Comparison of ENCODE assay signal across 18 cellular contexts in genomic region chr6:13380761-13381160, GRCh38.
"Had no signal": no experiment of that assay in that cellular context is flagged by ENCODE, and none has a peak within 500 bp of the region (broad histone marks: within the 10 kb centered on the region; RNA-seq: fewer than 3 reads in every experiment).

No MANE protein-coding gene starts in this region.

- H3K4me3 Mint-ChIP-seq: activated CD4-positive, alpha-beta memory T cell treated with anti-CD3 and anti-CD28 coated beads, Interleukin-2, amount 10 ng/mL, durations not matched to agents 7 days and 5 days; activated CD4-positive, alpha-beta T cell treated with anti-CD3 and anti-CD28 coated beads, Interleukin-2, amount 10 ng/mL, durations not matched to agents 24 days and 14 days; activated naive CD4-positive, alpha-beta T cell treated with anti-CD3 and anti-CD28 coated beads, Interleukin-2, amount 10 ng/mL, durations not matched to agents 7 days and 5 days; nephron; stimulated activated naive CD8-positive, alpha-beta T cell treated with anti-CD3 and anti-CD28 coated beads, Interleukin-15, Interleukin-2, amounts not matched to agents 100 ng/mL and 50 ng/mL, for 24 hours had no signal

- H3K9me3 Mint-ChIP-seq: activated CD4-positive, alpha-beta memory T cell treated with anti-CD3 and anti-CD28 coated beads, Interleukin-2, amount 10 ng/mL, durations not matched to agents 7 days and 5 days; activated naive CD4-positive, alpha-beta T cell treated with anti-CD3 and anti-CD28 coated beads, Interleukin-2, amount 10 ng/mL, durations not matched to agents 7 days and 5 days; nephron; stimulated activated naive CD8-positive, alpha-beta T cell treated with anti-CD3 and anti-CD28 coated beads, Interleukin-15, Interleukin-2, amounts not matched to agents 100 ng/mL and 50 ng/mL, for 24 hours had no signal

- DNase-seq: activated CD4-positive, alpha-beta memory T cell treated with anti-CD3 and anti-CD28 coated beads, Interleukin-2, amount 10 ng/mL, durations not matched to agents 7 days and 5 days; activated CD4-positive, alpha-beta T cell treated with anti-CD3 and anti-CD28 coated beads, Interleukin-2, amount 10 ng/mL, durations not matched to agents 24 days and 14 days; activated effector memory CD4-positive, alpha-beta T cell treated with anti-CD3 and anti-CD28 coated beads, Interleukin-2, amount 50 U/mL, for 16 hours; activated naive CD4-positive, alpha-beta T cell treated with anti-CD3 and anti-CD28 coated beads, Interleukin-2, amount 10 ng/mL, durations not matched to agents 7 days and 5 days; cortex of kidney; foreskin fibroblast; heart right ventricle; kidney; left lung; midbrain; pancreas; psoas muscle; stimulated activated CD4-positive, alpha-beta T cell treated with anti-CD3 and anti-CD28 coated beads, Interleukin-1b, Interleukin-23, amount 100 ng/mL, for 48 hours; T-helper 1 cell; tibial artery had no signal

- ATAC-seq: activated CD4-positive, CD25-positive, alpha-beta regulatory T cell treated with anti-CD3 and anti-CD28 coated beads, Interleukin-2, amount 50 U/mL, for 24 hours; heart right ventricle; left lung; pancreas; psoas muscle had no signal

- H3K27me3 Mint-ChIP-seq: activated CD4-positive, alpha-beta memory T cell treated with anti-CD3 and anti-CD28 coated beads, Interleukin-2, amount 10 ng/mL, durations not matched to agents 7 days and 5 days; activated CD4-positive, alpha-beta T cell treated with anti-CD3 and anti-CD28 coated beads, Interleukin-2, amount 10 ng/mL, durations not matched to agents 24 days and 14 days; stimulated activated naive CD8-positive, alpha-beta T cell treated with anti-CD3 and anti-CD28 coated beads, Interleukin-15, Interleukin-2, amounts not matched to agents 100 ng/mL and 50 ng/mL, for 24 hours had no signal

- H3K27ac Mint-ChIP-seq: activated CD4-positive, alpha-beta memory T cell treated with anti-CD3 and anti-CD28 coated beads, Interleukin-2, amount 10 ng/mL, durations not matched to agents 7 days and 5 days; activated CD4-positive, alpha-beta T cell treated with anti-CD3 and anti-CD28 coated beads, Interleukin-2, amount 10 ng/mL, durations not matched to agents 24 days and 14 days; activated naive CD4-positive, alpha-beta T cell treated with anti-CD3 and anti-CD28 coated beads, Interleukin-2, amount 10 ng/mL, durations not matched to agents 7 days and 5 days; stimulated activated naive CD8-positive, alpha-beta T cell treated with anti-CD3 and anti-CD28 coated beads, Interleukin-15, Interleukin-2, amounts not matched to agents 100 ng/mL and 50 ng/mL, for 24 hours had no signal
